ENCODE assay signal across 8 cellular contexts in the genomic region with DNA sequence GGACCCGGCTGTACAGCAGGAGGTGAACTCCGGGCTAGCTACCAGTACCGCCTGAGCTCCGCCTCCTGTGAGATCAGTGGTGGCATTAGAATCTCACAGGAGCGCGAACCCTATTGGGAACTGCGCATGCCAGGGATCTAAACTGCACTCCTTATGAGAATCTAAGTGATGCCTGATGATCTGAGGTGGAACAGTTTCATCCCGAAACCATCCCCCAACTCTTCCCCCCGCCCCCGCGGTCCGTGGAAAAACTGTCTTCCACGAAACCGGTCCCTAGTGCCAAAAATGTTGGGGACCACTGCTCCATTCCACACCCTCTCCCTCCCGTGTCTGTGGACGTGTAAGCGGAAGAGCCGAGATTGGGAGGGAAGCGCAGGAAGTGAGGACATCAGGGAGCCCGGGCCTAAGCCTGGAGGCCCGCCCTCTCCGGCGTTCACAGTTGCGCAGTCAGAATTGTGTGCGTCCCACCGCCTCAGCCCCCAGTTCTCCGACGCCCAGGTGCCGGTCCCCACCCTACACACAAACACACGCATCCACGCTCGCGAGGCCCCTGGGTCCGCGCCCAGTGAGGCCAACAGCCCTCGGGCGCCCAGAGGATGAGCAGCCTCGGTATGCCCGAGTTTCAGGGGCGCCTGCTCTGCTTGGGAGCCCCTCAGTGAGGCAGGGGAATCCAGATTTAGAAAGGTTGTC. TPM values are rescaled to one million over a fixed set of nuclear protein-coding genes. Genes with fewer than 3 reads are reported as not detected.
DNase-seq lines count a peak whose midpoint lies in the region; ATAC-seq and TF ChIP-seq lines count a peak whose summit lies in the region.

No MANE protein-coding gene starts in this region.

- TF ChIP-seq CTCF in AG09309 (IDR thresholded peaks at IDR 0.05; ENCODE audit: control insufficient read depth, insufficient read depth, low read depth, low read length, missing control alignments) (no peak), dorsolateral prefrontal cortex (IDR thresholded peaks at IDR 0.05 in 54 of 56, conservative IDR thresholded peaks at IDR 0.05 in 2 of 56; ENCODE audit: low read depth in 1 of 56, partially characterized antibody in 56 of 56) (peak in 27 of 56 donors; percentile 7 to 38 (median 17)), lower lobe of right lung (IDR thresholded peaks at IDR 0.05) (no peak)

- H3K27me3 ChIP-seq in dorsolateral prefrontal cortex (no peaks in the 10 kb centered on the region), lower lobe of right lung (ENCODE audit: low read depth) (no peaks in the 10 kb centered on the region)

- ATAC-seq in HG03175 (IDR thresholded peaks at IDR 0.05; ENCODE audit: unreplicated experiment) (peak; percentile 35), lower lobe of right lung (peak; percentile 87 to 90)

- no peaks in the 10 kb centered on the region for H3K36me3 ChIP-seq in lower lobe of right lung

- H3K9me3 ChIP-seq in lower lobe of right lung = no peaks in the 10 kb centered on the region

- intact Hi-C loops in dorsolateral prefrontal cortex (cut with DNase I) (loop anchor here (1.0 to 10.0 kb wide), 9 partner anchors 50 to 415 kb away; partner anchors contain the start of genes PARP2 (in 2 of the 2), APEX1 (in 1 of the 2), PIP4P1 (in 1 of the 2) and TEP1 (in 1 of the 2)), lower lobe of right lung (cut with DNase I) (no loop called here)

- in situ Hi-C loops in GM18951 (cut with MboI; ENCODE audit: low sequenced_read_pairs, unreplicated experiment) = loop anchor here (10.0 kb wide), 2 partner anchors 48 to 348 kb away; partner anchors contain the start of gene CCNB1IP1

- H3K27ac ChIP-seq in dorsolateral prefrontal cortex (peak overlapping the region; percentile 98 to 100 (median 100)), lower lobe of right lung (peak overlapping the region; percentile 100)

- peak overlapping the region; percentile 93 for H3K4me3 ChIP-seq in AG09309 (ENCODE audit: control insufficient read depth, low read depth, low read length)
- peak overlapping the region; percentile 53 to 99 (median 94) for H3K4me3 ChIP-seq in dorsolateral prefrontal cortex
- peak overlapping the region; percentile 81 for H3K4me3 ChIP-seq in lower lobe of right lung

- H3K4me1 ChIP-seq in lower lobe of right lung = peaks cover 42% of the 10 kb centered on the region

- peak; percentile 79 for DNase-seq in AG09309 (ENCODE audit: low read depth)
- peak; percentile 95 to 97 for DNase-seq in NCI-H524 (lab: John Stamatoyannopoulos, UW)
- peak; percentile 61 to 69 for DNase-seq in activated CD4-positive, alpha-beta T cell treated with anti-CD3 and anti-CD28 coated beads, Interleukin-2, amount 50 U/mL, for 24 hours (ENCODE audit: low read depth in 1 of 2, low spot score in 1 of 2)
- DNase-seq in dorsolateral prefrontal cortex = peak; percentile 79 to 94 (median 92)
- peak; percentile 92 for DNase-seq in lower lobe of right lung
- DNase-seq in stimulated activated CD4-positive, alpha-beta T cell treated with anti-CD3 and anti-CD28 coated beads, Interleukin-4, amount 100 ng/mL, for 48 hours (ENCODE audit: low read depth in 2 of 2) = peak; percentile 58 to 75

- TF ChIP-seq POLR2A in GM18951 (IDR thresholded peaks at IDR 0.05; ENCODE audit: extremely low read depth, insufficient read depth, insufficient read length) = peak; percentile 73

RNA-seq across cellular contexts. Expression of gene RNASE4, which starts 1.8 kb away (rescaled TPM):
- total RNA-seq in dorsolateral prefrontal cortex (10 to 100 TPM in 2 of 120 experiments, 1 to 10 TPM in 111, under 1 TPM in 7; 0.41 to 12.0 (median 3.1) TPM), lower lobe of right lung (41.0 TPM)

RNA-seq across cellular contexts. Expression of gene ANG, which starts 6.0 kb away (rescaled TPM):
- 1 to 10 TPM in 98 of 120 experiments, under 1 TPM in 15, not detected in 7; 0.63 to 9.5 (median 1.9) TPM for total RNA-seq in dorsolateral prefrontal cortex
- 29.3 TPM for total RNA-seq in lower lobe of right lung

RNA-seq across cellular contexts. Expression of gene OR6S1, which starts 41.1 kb away (rescaled TPM):
- total RNA-seq in dorsolateral prefrontal cortex (not detected), lower lobe of right lung (not detected)

Comparison
In these comparisons a context has a peak if more than half of its experiments do, and no peak if none do; other contexts are left out.
1. Peak in every context shown above with its lines: DNase-seq, ATAC-seq, H3K4me3 ChIP-seq and H3K27ac ChIP-seq.